Comparison of ENCODE assay signal across 15 cellular contexts in the genomic region with DNA sequence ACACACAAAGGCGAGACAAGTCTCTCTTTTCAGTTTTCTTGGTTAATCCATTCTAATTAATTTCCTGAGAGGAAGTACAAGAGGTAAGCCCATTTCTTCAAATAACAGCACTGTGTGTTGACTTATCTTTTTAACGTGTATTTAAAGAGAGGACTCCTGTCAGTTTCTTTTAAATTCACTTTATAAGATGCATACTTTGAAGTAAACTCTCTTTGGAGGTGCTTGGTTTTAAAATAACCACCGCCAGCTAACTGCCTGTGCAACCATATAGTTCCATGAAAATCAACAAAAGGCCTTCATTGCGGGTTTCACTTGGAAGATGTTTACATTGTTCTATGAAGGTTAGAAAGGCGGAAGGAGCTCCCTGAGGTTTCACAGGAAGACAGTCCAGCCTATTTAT. TPM values are rescaled to one million over a fixed set of nuclear protein-coding genes. Genes with fewer than 3 reads are reported as not detected.
DNase-seq lines count a peak whose midpoint lies in the region; ATAC-seq and TF ChIP-seq lines count a peak whose summit lies in the region.
"Had no signal": no experiment of that assay in that cellular context is flagged by ENCODE, and none has a peak within 500 bp of the region (broad histone marks: within the 10 kb centered on the region; RNA-seq: fewer than 3 reads in every experiment).

No MANE protein-coding gene starts in this region.

- POLR2A ChIA-PET in CD4-positive, alpha-beta memory T cell (lab: Charles Lee; ENCODE audit: partially characterized antibody), result interaction anchor here (0.5 to 11.7 kb wide), 11 partner anchors 11 to 177 kb away, joined by 3 to 184 read pairs (median 7); partner anchors contain the start of gene SERINC5

- H3K27ac ChIP-seq in CD4-positive, alpha-beta memory T cell (ENCODE audit: low read depth, low read length), result peak overlapping the region; percentile 9
- H3K27ac ChIP-seq in upper lobe of right lung, result no peak overlapping the region
- H3K27ac ChIP-seq: stomach had no signal

- no peaks in the 10 kb centered on the region for H3K27me3 ChIP-seq in CD4-positive, alpha-beta memory T cell (ENCODE audit: insufficient read depth, low read length)
- no peaks in the 10 kb centered on the region for H3K27me3 ChIP-seq in upper lobe of right lung
- H3K27me3 ChIP-seq: stomach had no signal

- H3K4me1 ChIP-seq in CD4-positive, alpha-beta memory T cell (ENCODE audit: insufficient read depth, low read length), result peaks cover 34% of the 10 kb centered on the region
- H3K4me1 ChIP-seq in upper lobe of right lung, result no peaks in the 10 kb centered on the region

- CTCF ChIA-PET in CD4-positive, alpha-beta memory T cell (lab: Charles Lee; ENCODE audit: partially characterized antibody), result interaction anchor here (1.1 to 2.6 kb wide), 7 partner anchors 10 to 186 kb away, joined by 3 to 19 read pairs (median 5); partner anchors contain the start of gene SERINC5

- H3K27ac Mint-ChIP-seq in CD4-positive, alpha-beta memory T cell, result peak overlapping the region; percentile 77 to 99 (median 92)
- H3K27ac Mint-ChIP-seq in activated naive CD8-positive, alpha-beta T cell, result peak overlapping the region; percentile 98
- H3K27ac Mint-ChIP-seq in neural crest cell (ENCODE audit: unreplicated experiment), result peak overlapping the region; percentile 64

- peak overlapping the region in 7 of 8 donors; percentile 36 to 87 (median 61) for H3K4me3 Mint-ChIP-seq in CD4-positive, alpha-beta memory T cell
- H3K4me3 Mint-ChIP-seq in activated naive CD8-positive, alpha-beta T cell, result peak overlapping the region; percentile 72
- no peak overlapping the region for H3K4me3 Mint-ChIP-seq in neural crest cell

- peaks cover 28 to 48% (median 39%) of the 10 kb centered on the region in 4 donors for H3K4me1 Mint-ChIP-seq in CD4-positive, alpha-beta memory T cell
- peaks cover 51% of the 10 kb centered on the region for H3K4me1 Mint-ChIP-seq in activated naive CD8-positive, alpha-beta T cell (ENCODE audit: low read depth)
- peaks cover 10% of the 10 kb centered on the region for H3K4me1 Mint-ChIP-seq in neural crest cell

- no peaks in the 10 kb centered on the region for H3K9me3 ChIP-seq in CD4-positive, alpha-beta memory T cell (ENCODE audit: control insufficient read depth in 1 of 2, low read length in 2 of 2)
- no peaks in the 10 kb centered on the region for H3K9me3 ChIP-seq in upper lobe of right lung
- H3K9me3 ChIP-seq: stomach had no signal

- no peaks in the 10 kb centered on the region for H3K27me3 Mint-ChIP-seq in CD4-positive, alpha-beta memory T cell
- no peaks in the 10 kb centered on the region for H3K27me3 Mint-ChIP-seq in activated naive CD8-positive, alpha-beta T cell
- no peaks in the 10 kb centered on the region for H3K27me3 Mint-ChIP-seq in neural crest cell (ENCODE audit: low read depth)

- H3K36me3 Mint-ChIP-seq in CD4-positive, alpha-beta memory T cell, result no peaks in the 10 kb centered on the region
- no peaks in the 10 kb centered on the region for H3K36me3 Mint-ChIP-seq in activated naive CD8-positive, alpha-beta T cell
- no peaks in the 10 kb centered on the region for H3K36me3 Mint-ChIP-seq in neural crest cell (ENCODE audit: low read depth)

- H3K4me3 ChIP-seq in CD4-positive, alpha-beta memory T cell (ENCODE audit: low read length in 2 of 2), result no peak overlapping the region
- H3K4me3 ChIP-seq in Jurkat, Clone E6-1 (ENCODE audit: low read length), result peak overlapping the region; percentile 23
- no peak overlapping the region for H3K4me3 ChIP-seq in upper lobe of right lung
- H3K4me3 ChIP-seq: stomach had no signal

- no peak for TF ChIP-seq CTCF in neural crest cell (conservative IDR thresholded peaks at IDR 0.05)
- no peak for TF ChIP-seq CTCF in upper lobe of right lung (IDR thresholded peaks at IDR 0.05)

- H3K9me3 Mint-ChIP-seq in CD4-positive, alpha-beta memory T cell, result no peaks in the 10 kb centered on the region
- no peaks in the 10 kb centered on the region for H3K9me3 Mint-ChIP-seq in activated naive CD8-positive, alpha-beta T cell (ENCODE audit: low read depth)
- H3K9me3 Mint-ChIP-seq in neural crest cell, result no peaks in the 10 kb centered on the region

- ATAC-seq in upper lobe of right lung, result no peak
- ATAC-seq: right cardiac atrium had no signal

- H3K36me3 ChIP-seq in CD4-positive, alpha-beta memory T cell (ENCODE audit: insufficient read depth, low read length), result no peaks in the 10 kb centered on the region
- no peaks in the 10 kb centered on the region for H3K36me3 ChIP-seq in upper lobe of right lung
- H3K36me3 ChIP-seq: stomach had no signal

- intact Hi-C loops in CD4-positive, alpha-beta memory T cell (cut with micrococcal nuclease), result no loop called here
- intact Hi-C loops in upper lobe of right lung (cut with DNase I), result no loop called here

- no peak for DNase-seq in CD4-positive, alpha-beta memory T cell
- peak; percentile 57 for DNase-seq in Jurkat, Clone E6-1 (ENCODE audit: low read depth, low spot score)
- no peak for DNase-seq in neural crest cell (ENCODE audit: low read depth, low spot score)
- no peak for DNase-seq in upper lobe of right lung
- DNase-seq in ureter (ENCODE audit: low spot score), result no peak
- no peak for DNase-seq in nucleus accumbens (lab: John Stamatoyannopoulos, UW)
- DNase-seq: NCI-H1417 treated with DMSO at 0.1 percent for 48 hours, NCI-H446 treated with DMSO at 0.1 percent for 48 hours, right cardiac atrium, RPMI8226, stomach, T-helper 9 cell had no signal

RNA-seq across cellular contexts. Expression of gene SERINC5, which starts 13.1 kb away (rescaled TPM):
- 100 to 1,000 TPM; 153 to 165 TPM for total RNA-seq in CD4-positive, alpha-beta memory T cell
- 10 to 100 TPM; 20.7 to 35.2 TPM for polyA plus RNA-seq in CD4-positive, alpha-beta memory T cell
- 50.4 TPM for polyA plus RNA-seq in Jurkat, Clone E6-1 (2012; ENCODE audit: insufficient read depth, insufficient read length)
- total RNA-seq in neural crest cell (7.9 and 8.3 TPM in 2 replicates), upper lobe of right lung (60.4 TPM), ureter (89.9 TPM)

RNA-seq across cellular contexts. Expression of gene SPZ1, which starts 50.9 kb away (rescaled TPM):
- total RNA-seq in CD4-positive, alpha-beta memory T cell, result not detected
- polyA plus RNA-seq in CD4-positive, alpha-beta memory T cell, result not detected
- not detected for polyA plus RNA-seq in Jurkat, Clone E6-1 (2012; ENCODE audit: insufficient read depth, insufficient read length)
- total RNA-seq in neural crest cell (not detected in 2 replicates), upper lobe of right lung (not detected), ureter (not detected)
- total RNA-seq: glomerular endothelial cell, right cardiac atrium, stomach had no signal
- polyA plus RNA-seq: keratinocyte, right cardiac atrium, stomach had no signal
